ENCODE assay signal across 1 cellular context in genomic region chr19:51366050-51366998, GRCh38.
TF ChIP-seq lines count a peak whose summit lies in the region.

TSS of gene ETFB (minus strand) at chr19:51366388. CDS start at chr19:51366326, 62 bp downstream.

TF ChIP-seq in IMR-90, 13 proteins besides CTCF, POLR2A, EP300 and RAD21 (continued from another document):
- TF ChIP-seq ELK1 (IDR thresholded peaks at IDR 0.05; ENCODE audit: borderline replicate concordance, low read depth, low read length) = no peak
- no peak for TF ChIP-seq SMC3 (IDR thresholded peaks at IDR 0.05; ENCODE audit: low read depth, low read length)
- no peak for TF ChIP-seq USF2 (IDR thresholded peaks at IDR 0.05; ENCODE audit: low read depth, low read length)
- peak; percentile 47; the same call in 1 of the 2 replicates for TF ChIP-seq MAZ (IDR thresholded peaks at IDR 0.05; ENCODE audit: borderline replicate concordance, low read depth, low read length)
- TF ChIP-seq CHD1 (IDR thresholded peaks at IDR 0.05; ENCODE audit: low read depth, low read length) = no peak
- peak; percentile 51 for TF ChIP-seq BHLHE40 (IDR thresholded peaks at IDR 0.05; ENCODE audit: low read depth, low read length)
- TF ChIP-seq RCOR1 (IDR thresholded peaks at IDR 0.05; ENCODE audit: insufficient replicate concordance, low read length) = no peak
- peak; percentile 52; the same call in 1 of the 2 replicates for TF ChIP-seq CEBPB (IDR thresholded peaks at IDR 0.05; ENCODE audit: low read depth, low read length)
- no peak for TF ChIP-seq FOS (IDR thresholded peaks at IDR 0.05; ENCODE audit: low read depth, low read length)
- TF ChIP-seq RFX5 (IDR thresholded peaks at IDR 0.05; ENCODE audit: low read depth, low read length) = no peak
